ENCODE assay signal across 1 cellular context in genomic region chr20:33863440-33864323, GRCh38.
TF ChIP-seq lines count a peak whose summit lies in the region.

No MANE protein-coding gene starts in this region.

TF ChIP-seq in HEK293, 187 proteins besides CTCF, POLR2A, EP300 and RAD21:
- TF ChIP-seq ZSCAN18 (tag by site-specific recombination; IDR thresholded peaks at IDR 0.05) (no peak), ZNF488 (tag by site-specific recombination; IDR thresholded peaks at IDR 0.05) (no peak), GLIS1 (tag by site-specific recombination; IDR thresholded peaks at IDR 0.05) (peak; percentile 49)
TF ChIP-seq in HEK293: peak in this region for 1.
